In the genomic region with DNA sequence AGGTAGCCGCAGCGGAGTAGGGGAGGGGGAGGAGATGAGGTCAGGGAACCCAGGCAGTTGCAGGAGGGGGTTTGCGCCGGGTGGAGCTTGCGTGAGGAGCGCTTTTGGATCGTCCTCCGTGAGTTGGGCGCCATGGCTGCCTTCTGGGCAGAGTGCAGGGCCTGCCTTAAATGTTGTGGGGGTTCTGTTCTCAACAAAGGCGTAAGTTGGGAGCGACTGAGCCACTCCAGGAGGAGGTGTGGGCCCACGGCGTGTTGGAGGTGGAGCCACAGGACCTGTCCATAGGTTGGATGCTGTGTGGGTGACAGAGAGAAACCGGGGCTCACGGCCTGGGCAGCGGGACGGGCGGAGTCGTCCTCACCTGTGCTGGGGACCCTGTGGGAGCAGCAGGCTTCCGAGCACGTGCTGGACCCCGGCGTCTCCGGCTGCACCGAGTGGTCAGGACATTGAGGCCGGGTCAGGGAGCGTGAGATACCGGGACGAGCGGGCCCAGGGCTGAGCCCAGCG, we compare ENCODE assay signal across 8 cellular contexts. TPM values are rescaled to one million over a fixed set of nuclear protein-coding genes. Genes with fewer than 3 reads are reported as not detected.
DNase-seq lines count a peak whose midpoint lies in the region; ATAC-seq lines count a peak whose summit lies in the region.

No MANE protein-coding gene starts in this region.

- no peaks in the 10 kb centered on the region for H3K9me3 Mint-ChIP-seq in activated naive CD8-positive, alpha-beta T cell treated with anti-CD3 and anti-CD28 coated beads, Interleukin-2, amount 50 U/mL, for 24 hours

- in situ Hi-C loops in ACHN (cut with HindIII; ENCODE audit: low pct_ligation_motif_present, low pct_unique_long_range_greater_than_20kb, low sequenced_read_pairs) = no loop called here

- H3K36me3 Mint-ChIP-seq in activated naive CD8-positive, alpha-beta T cell treated with anti-CD3 and anti-CD28 coated beads, Interleukin-2, amount 50 U/mL, for 24 hours (ENCODE audit: low read depth) = peaks cover 10% of the 10 kb centered on the region

- H3K4me3 Mint-ChIP-seq in activated naive CD8-positive, alpha-beta T cell treated with anti-CD3 and anti-CD28 coated beads, Interleukin-2, amount 50 U/mL, for 24 hours = peak overlapping the region; percentile 89

- H3K27ac Mint-ChIP-seq in activated naive CD8-positive, alpha-beta T cell treated with anti-CD3 and anti-CD28 coated beads, Interleukin-2, amount 50 U/mL, for 24 hours = peak overlapping the region; percentile 93

- intact Hi-C loops in left colon (cut with DNase I, micrococcal nuclease) = no loop called here

- peaks cover 9% of the 10 kb centered on the region for H3K27me3 Mint-ChIP-seq in activated naive CD8-positive, alpha-beta T cell treated with anti-CD3 and anti-CD28 coated beads, Interleukin-2, amount 50 U/mL, for 24 hours

- ATAC-seq in activated CD4-positive, CD25-positive, alpha-beta regulatory T cell treated with anti-CD3 and anti-CD28 coated beads, Interleukin-2, amount 50 U/mL, for 24 hours = peak; percentile 23 to 48
- ATAC-seq in activated naive CD8-positive, alpha-beta T cell treated with anti-CD3 and anti-CD28 coated beads, Interleukin-2, amount 50 U/mL, for 24 hours = peak; percentile 25
- peak; percentile 29 for ATAC-seq in left colon
- peak; percentile 26 for ATAC-seq in stimulated activated naive CD8-positive, alpha-beta T cell treated with anti-CD3 and anti-CD28 coated beads, Interleukin-15, Interleukin-2, amounts not matched to agents 100 U/mL and 50 U/mL, for 24 hours

- peaks cover 47% of the 10 kb centered on the region for H3K4me1 Mint-ChIP-seq in activated naive CD8-positive, alpha-beta T cell treated with anti-CD3 and anti-CD28 coated beads, Interleukin-2, amount 50 U/mL, for 24 hours

- DNase-seq in activated CD4-positive, CD25-positive, alpha-beta regulatory T cell (lab: John Stamatoyannopoulos, UW) = no peak
- no peak for DNase-seq in activated naive CD8-positive, alpha-beta T cell treated with anti-CD3 and anti-CD28 coated beads, Interleukin-2, amount 50 U/mL, for 24 hours
- DNase-seq in left colon = peak; percentile 32 to 43
- peak; percentile 56 for DNase-seq in stimulated activated naive CD8-positive, alpha-beta T cell treated with anti-CD3 and anti-CD28 coated beads, Interleukin-15, Interleukin-2, amounts not matched to agents 100 U/mL and 50 U/mL, for 24 hours
- no peak for DNase-seq in DMS153 (lab: John Stamatoyannopoulos, UW)
- no peak for DNase-seq in ACHN
- DNase-seq in NCI-H187 (lab: John Stamatoyannopoulos, UW) = no peak

RNA-seq across cellular contexts. Expression of a gene that starts 1.1 kb away (rescaled TPM):
- 10 to 100 TPM; 18.8 to 20.6 TPM for total RNA-seq in left colon

RNA-seq across cellular contexts. Expression of a gene that starts 9.7 kb away (rescaled TPM):
- total RNA-seq in left colon = under 1 TPM; 0.92 TPM

RNA-seq across cellular contexts. Expression of a gene that starts 11.5 kb away (rescaled TPM):
- total RNA-seq in left colon = not detected

RNA-seq across cellular contexts. Expression of a gene that starts 19.7 kb away (rescaled TPM):
- total RNA-seq in left colon = 100 to 1,000 TPM in 1 of 2 donors, 10 to 100 TPM in 1; 87.7 to 133 TPM

RNA-seq across cellular contexts. Expression of a gene that starts 26.0 kb away (rescaled TPM):
- total RNA-seq in left colon = 100 to 1,000 TPM in 1 of 2 donors, 10 to 100 TPM in 1; 85.6 to 127 TPM

Comparison
In these comparisons a context has a peak if more than half of its experiments do, and no peak if none do; other contexts are left out.
1. DNase-seq: peak in left colon (2 of 2) and stimulated activated naive CD8-positive, alpha-beta T cell treated with anti-CD3 and anti-CD28 coated beads, Interleukin-15, Interleukin-2, amounts not matched to agents 100 U/mL and 50 U/mL, for 24 hours (single experiment); none in activated CD4-positive, CD25-positive, alpha-beta regulatory T cell (0 of 4), activated naive CD8-positive, alpha-beta T cell treated with anti-CD3 and anti-CD28 coated beads, Interleukin-2, amount 50 U/mL, for 24 hours (single experiment), DMS153 (single experiment), ACHN (single experiment) and NCI-H187 (0 of 2).
2. Peak in every context shown above with its lines, with median percentiles within 50 percentile points of each other: ATAC-seq.